ENCODE assay signal across 8 cellular contexts in genomic region chr3:99901200-99901926, GRCh38.
DNase-seq lines count a peak whose midpoint lies in the region; FAIRE-seq and TF ChIP-seq lines count a peak whose summit lies in the region.

No MANE protein-coding gene starts in this region.

- no peak overlapping the region for H3K4me3 Mint-ChIP-seq in neural progenitor cell

- no peak overlapping the region for H3K27ac Mint-ChIP-seq in neural progenitor cell

- no peak for TF ChIP-seq CTCF in HFF-Myc (IDR thresholded peaks at IDR 0.05; ENCODE audit: low read depth, low read length, missing control alignments)
- no peak for TF ChIP-seq CTCF in smooth muscle cell (IDR thresholded peaks at IDR 0.05; ENCODE audit: borderline replicate concordance, insufficient read depth, poor library complexity, severe bottlenecking)
- no peak for TF ChIP-seq CTCF in neural progenitor cell (IDR thresholded peaks at IDR 0.05)

- H3K4me3 ChIP-seq in HFF-Myc (replicated peaks; ENCODE audit: low read depth, low read length), result no peak overlapping the region
- H3K4me3 ChIP-seq in SJCRH30, result peak overlapping the region; percentile 2; the same call in 1 of the 2 replicates
- H3K4me3 ChIP-seq in smooth muscle cell, result peak overlapping the region; percentile 7
- H3K4me3 ChIP-seq in neural progenitor cell, result no peak overlapping the region

- H3K27ac ChIP-seq in SJCRH30 (peak overlapping the region; percentile 36), smooth muscle cell (ENCODE audit: low read depth) (peak overlapping the region; percentile 96), neural progenitor cell (no peak overlapping the region)

- peak overlapping the region; percentile 82 for H3K9ac ChIP-seq in smooth muscle cell (ENCODE audit: low read depth)
- H3K9ac ChIP-seq in neural progenitor cell, result no peak overlapping the region

- no peaks in the 10 kb centered on the region for H3K36me3 ChIP-seq in SJCRH30
- no peaks in the 10 kb centered on the region for H3K36me3 ChIP-seq in smooth muscle cell (ENCODE audit: low read depth)
- no peaks in the 10 kb centered on the region for H3K36me3 ChIP-seq in neural progenitor cell

- no peaks in the 10 kb centered on the region for H3K9me3 Mint-ChIP-seq in neural progenitor cell

- H3K4me2 ChIP-seq in smooth muscle cell (peak overlapping the region; percentile 79), neural progenitor cell (no peak overlapping the region)

- H2AFZ ChIP-seq in smooth muscle cell (ENCODE audit: low read depth), result peak overlapping the region; percentile 32
- no peak overlapping the region for H2AFZ ChIP-seq in neural progenitor cell (replicated peaks)

- 20% methylated on average over 6 of the region's 6 CpGs for WGBS in smooth muscle cell (ENCODE audit: low lambda C conversion rate)

- H3K9me3 ChIP-seq in SJCRH30 (replicated peaks) (no peaks in the 10 kb centered on the region), smooth muscle cell (replicated peaks; ENCODE audit: low read depth) (no peaks in the 10 kb centered on the region), neural progenitor cell (ENCODE audit: low read depth) (no peaks in the 10 kb centered on the region)

- FAIRE-seq in RCC 7860 (lab: Jason Lieb, UNC), result no peak

- H3F3A ChIP-seq in smooth muscle cell (ENCODE audit: low read depth), result peaks cover 10% of the 10 kb centered on the region
- H3F3A ChIP-seq in neural progenitor cell (ENCODE audit: low read depth), result no peaks in the 10 kb centered on the region

- H3K79me2 ChIP-seq in smooth muscle cell (ENCODE audit: low read depth) (no peaks in the 10 kb centered on the region), neural progenitor cell (ENCODE audit: low read depth) (no peaks in the 10 kb centered on the region)

- H3K4me1 Mint-ChIP-seq in neural progenitor cell, result peaks cover under 1% of the 10 kb centered on the region

- DNase-seq in HFF-Myc (ENCODE audit: extremely low read depth, low read depth) (peak; percentile 80), SJCRH30 (peak in 1 of 2 experiments; percentile 67), foreskin melanocyte (peak; percentile 88), smooth muscle cell (lab: John Stamatoyannopoulos, UW; ENCODE audit: unreplicated experiment) (no peak), neural progenitor cell (ENCODE audit: low spot score) (no peak), UCSD-AML1 (lab: John Stamatoyannopoulos, UW; ENCODE audit: unreplicated experiment) (no peak), RCC 7860 (ENCODE audit: low spot score) (no peak), C1 segment of cervical spinal cord (lab: John Stamatoyannopoulos, UW) (no peak)

- H4K20me1 ChIP-seq in smooth muscle cell (ENCODE audit: low read depth) (no peaks in the 10 kb centered on the region), neural progenitor cell (ENCODE audit: low read depth) (no peaks in the 10 kb centered on the region)

- no peaks in the 10 kb centered on the region for H3K27me3 Mint-ChIP-seq in neural progenitor cell (ENCODE audit: insufficient read depth, low read depth)

- H3K36me3 Mint-ChIP-seq in neural progenitor cell, result no peaks in the 10 kb centered on the region

- H3K27me3 ChIP-seq in SJCRH30 (no peaks in the 10 kb centered on the region), smooth muscle cell (ENCODE audit: low read depth) (no peaks in the 10 kb centered on the region), neural progenitor cell (no peaks in the 10 kb centered on the region)

- H3K4me1 ChIP-seq in SJCRH30 (peaks cover 36% of the 10 kb centered on the region), smooth muscle cell (ENCODE audit: low read depth) (peaks cover 15% of the 10 kb centered on the region), neural progenitor cell (no peaks in the 10 kb centered on the region)

Comparison
In these comparisons a context has a peak if more than half of its experiments do, and no peak if none do; other contexts are left out.
1. DNase-seq: peak in HFF-Myc (single experiment) and foreskin melanocyte (single experiment); none in smooth muscle cell (single experiment), neural progenitor cell (single experiment), UCSD-AML1 (single experiment), RCC 7860 (single experiment) and C1 segment of cervical spinal cord (0 of 14).
2. H3K4me3 ChIP-seq: peak in SJCRH30 (single experiment) and smooth muscle cell (single experiment); none in HFF-Myc (single experiment) and neural progenitor cell (single experiment).